In genomic region chr10:62033108-62033507, GRCh38 we compare ENCODE assay signal across 21 cellular contexts.
DNase-seq lines count a peak whose midpoint lies in the region; ATAC-seq and TF ChIP-seq lines count a peak whose summit lies in the region.
"Had no signal": no experiment of that assay in that cellular context is flagged by ENCODE, and none has a peak within 500 bp of the region (broad histone marks: within the 10 kb centered on the region; RNA-seq: fewer than 3 reads in every experiment).

No MANE protein-coding gene starts in this region.

- no peaks in the 10 kb centered on the region for H3K36me3 Mint-ChIP-seq in natural killer cell
- H3K36me3 Mint-ChIP-seq in natural killer cell treated with Interleukin-12 subunit alpha and Interleukin-12 subunit beta and Interleukin-15 and Interleukin-18, amount 100 ng/mL, for 72 hours: no peaks in the 10 kb centered on the region
- peaks cover 12% of the 10 kb centered on the region for H3K36me3 Mint-ChIP-seq in activated naive CD8-positive, alpha-beta T cell

- DNase-seq in natural killer cell (no peak), Panc1 (ENCODE audit: low read depth, low spot score) (no peak), ecto neural progenitor cell (ENCODE audit: low spot score) (no peak), H7 (no peak), Ammon's horn (ENCODE audit: low spot score) (no peak)
- no peak for DNase-seq in natural killer cell treated with Interleukin-12 subunit alpha and Interleukin-12 subunit beta and Interleukin-15 and Interleukin-18, amount 100 ng/mL, for 72 hours (ENCODE audit: low spot score)
- DNase-seq: activated gamma-delta T cell treated with Interleukin-2 at 50 U/mL for 16 hours, Calu3, H9, left cardiac atrium, mesenchymal stem cell, NCI-H1694 treated with DMSO at 0.1 percent for 48 hours, NCI-H69, pancreas, right lobe of liver, SIG-M5, tibial artery, WERI-Rb-1 had no signal

- H3K4me1 ChIP-seq in Panc1 (ENCODE audit: control insufficient read depth, insufficient read depth, low read length) (peaks cover 23% of the 10 kb centered on the region), thymus (ENCODE audit: control insufficient read depth, insufficient read depth, low read length) (peaks cover 26% of the 10 kb centered on the region)

- H3K36me3 ChIP-seq in Panc1 (ENCODE audit: control insufficient read depth, insufficient read depth, low read length) (no peaks in the 10 kb centered on the region), thymus (ENCODE audit: control insufficient read depth, insufficient read depth) (no peaks in the 10 kb centered on the region), H7 (replicated peaks; ENCODE audit: control insufficient read depth, insufficient read depth, low read length) (no peaks in the 10 kb centered on the region)
- H3K36me3 ChIP-seq: pancreas, tibial artery, WERI-Rb-1 had no signal

- peak overlapping the region; percentile 40 to 48 for H3K27ac Mint-ChIP-seq in natural killer cell
- peak overlapping the region in 1 of 2 donors; percentile 78 for H3K27ac Mint-ChIP-seq in natural killer cell treated with Interleukin-12 subunit alpha and Interleukin-12 subunit beta and Interleukin-15 and Interleukin-18, amount 100 ng/mL, for 72 hours
- peak overlapping the region; percentile 83 for H3K27ac Mint-ChIP-seq in activated naive CD8-positive, alpha-beta T cell
- H3K27ac Mint-ChIP-seq: H9 had no signal

- H3K27me3 Mint-ChIP-seq in natural killer cell (ENCODE audit: low read depth in 2 of 2): no peaks in the 10 kb centered on the region
- no peaks in the 10 kb centered on the region for H3K27me3 Mint-ChIP-seq in natural killer cell treated with Interleukin-12 subunit alpha and Interleukin-12 subunit beta and Interleukin-15 and Interleukin-18, amount 100 ng/mL, for 72 hours
- no peaks in the 10 kb centered on the region for H3K27me3 Mint-ChIP-seq in activated naive CD8-positive, alpha-beta T cell

- BruUV-seq in Panc1 (replicated peaks; lab: Mats Ljungman, UMichigan): no TSS peak

- POLR2A ChIA-PET in Panc1 (lab: Charles Lee): no interaction called here

- in situ Hi-C loops in Panc1 (cut with HindIII; ENCODE audit: low pct_unique_long_range_greater_than_20kb, low sequenced_read_pairs): no loop called here

- H3K4me3 ChIP-seq in Panc1 (ENCODE audit: low read depth in 2 of 2, low read length in 2 of 2) (no peak overlapping the region), thymus (ENCODE audit: low read length) (no peak overlapping the region), H7 (ENCODE audit: insufficient read depth, low read depth, low read length) (no peak overlapping the region)
- H3K4me3 ChIP-seq: K562, pancreas, right lobe of liver, tibial artery had no signal

- 81% methylated on average over 3 of the region's 3 CpGs for whole genome bisulfite sequencing in thymus

- H3K9me3 Mint-ChIP-seq in natural killer cell: no peaks in the 10 kb centered on the region
- no peaks in the 10 kb centered on the region for H3K9me3 Mint-ChIP-seq in natural killer cell treated with Interleukin-12 subunit alpha and Interleukin-12 subunit beta and Interleukin-15 and Interleukin-18, amount 100 ng/mL, for 72 hours
- no peaks in the 10 kb centered on the region for H3K9me3 Mint-ChIP-seq in activated naive CD8-positive, alpha-beta T cell (ENCODE audit: low read depth)
- H3K9me3 Mint-ChIP-seq: H9 had no signal

- CTCF ChIA-PET in Panc1 (lab: Charles Lee): no interaction called here

- peaks cover 13 to 28% of the 10 kb centered on the region in 2 donors for H3K4me1 Mint-ChIP-seq in natural killer cell
- peaks cover 35 to 45% of the 10 kb centered on the region in 2 donors for H3K4me1 Mint-ChIP-seq in natural killer cell treated with Interleukin-12 subunit alpha and Interleukin-12 subunit beta and Interleukin-15 and Interleukin-18, amount 100 ng/mL, for 72 hours (ENCODE audit: low read depth in 2 of 2)
- peaks cover 38% of the 10 kb centered on the region for H3K4me1 Mint-ChIP-seq in activated naive CD8-positive, alpha-beta T cell (ENCODE audit: low read depth)

- H3K9me3 ChIP-seq in Panc1 (ENCODE audit: control insufficient read depth, insufficient read depth, low read depth, low read length): no peaks in the 10 kb centered on the region
- no peaks in the 10 kb centered on the region for H3K9me3 ChIP-seq in thymus (ENCODE audit: control insufficient read depth)
- H3K9me3 ChIP-seq: pancreas, right lobe of liver, tibial artery had no signal

- no peak for TF ChIP-seq CTCF in natural killer cell (IDR thresholded peaks at IDR 0.05)
- no peak for TF ChIP-seq CTCF in Panc1 (IDR thresholded peaks at IDR 0.05)

- intact Hi-C loops in natural killer cell (cut with micrococcal nuclease): no loop called here
- intact Hi-C loops in Panc1 (cut with micrococcal nuclease; ENCODE audit: unreplicated experiment): no loop called here

- peak overlapping the region; percentile 4 for H3K27ac ChIP-seq in Panc1 (ENCODE audit: low read length)
- peak overlapping the region; percentile 48 for H3K27ac ChIP-seq in thymus (ENCODE audit: low read depth)
- H3K27ac ChIP-seq: pancreas, right lobe of liver, tibial artery, WERI-Rb-1 had no signal

- H3K4me3 Mint-ChIP-seq in natural killer cell: no peak overlapping the region
- H3K4me3 Mint-ChIP-seq in natural killer cell treated with Interleukin-12 subunit alpha and Interleukin-12 subunit beta and Interleukin-15 and Interleukin-18, amount 100 ng/mL, for 72 hours: no peak overlapping the region
- no peak overlapping the region for H3K4me3 Mint-ChIP-seq in activated naive CD8-positive, alpha-beta T cell
- H3K4me3 Mint-ChIP-seq: H9 had no signal

- H3K27me3 ChIP-seq in Panc1 (ENCODE audit: control insufficient read depth, insufficient read depth, low read length) (no peaks in the 10 kb centered on the region), thymus (ENCODE audit: control insufficient read depth, insufficient read depth) (no peaks in the 10 kb centered on the region), H7 (ENCODE audit: control insufficient read depth, insufficient read depth, low read length) (peaks cover 4% of the 10 kb centered on the region)
- H3K27me3 ChIP-seq: pancreas, right lobe of liver, tibial artery had no signal

- ATAC-seq in natural killer cell (peak in 1 of 3 donors; percentile 48), Panc1 (no peak)
- ATAC-seq in natural killer cell treated with Interleukin-12 subunit alpha and Interleukin-12 subunit beta and Interleukin-15 and Interleukin-18, amount 100 ng/mL, for 72 hours: no peak
- ATAC-seq: K562, left cardiac atrium, pancreas, right lobe of liver had no signal
